In the genomic region with DNA sequence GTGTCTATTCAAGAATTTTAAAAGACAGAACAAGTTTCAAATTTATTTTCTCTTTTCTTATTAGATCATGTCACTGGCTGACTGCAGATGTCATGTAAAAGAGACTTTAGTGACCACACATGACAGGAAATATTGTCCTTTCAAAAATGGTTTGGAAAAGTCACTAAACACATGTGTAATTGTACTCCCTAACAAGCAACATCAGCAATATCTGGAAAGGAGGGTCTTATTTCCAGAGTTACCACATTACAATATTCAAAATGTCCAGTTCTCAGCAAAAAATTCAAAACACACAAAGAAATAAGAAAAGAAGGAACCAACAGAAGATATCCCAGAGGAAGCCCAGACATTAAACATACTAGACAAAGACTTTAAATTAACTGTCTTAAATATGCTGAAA, we compare ENCODE assay signal across 7 cellular contexts.
"Had no signal": no experiment of that assay in that cellular context is flagged by ENCODE, and none has a peak within 500 bp of the region (broad histone marks: within the 10 kb centered on the region; RNA-seq: fewer than 3 reads in every experiment).

No MANE protein-coding gene starts in this region.

- H3K27ac ChIP-seq: HL-60, KMS-11 had no signal

- H3K4me2 ChIP-seq: KMS-11 had no signal

- H3K4me3 Mint-ChIP-seq: IgD-negative memory B cell had no signal

- H3K9ac ChIP-seq: KMS-11 had no signal

- H3K27ac Mint-ChIP-seq: IgD-negative memory B cell had no signal

- H3K36me3 Mint-ChIP-seq: IgD-negative memory B cell had no signal

- DNase-seq: IMR-90, KBM-7, KG1 had no signal

- H3K4me1 Mint-ChIP-seq: IgD-negative memory B cell had no signal

- FAIRE-seq: HTR-8/SVneo had no signal

- H3K27me3 Mint-ChIP-seq: IgD-negative memory B cell had no signal
